In the genomic region with DNA sequence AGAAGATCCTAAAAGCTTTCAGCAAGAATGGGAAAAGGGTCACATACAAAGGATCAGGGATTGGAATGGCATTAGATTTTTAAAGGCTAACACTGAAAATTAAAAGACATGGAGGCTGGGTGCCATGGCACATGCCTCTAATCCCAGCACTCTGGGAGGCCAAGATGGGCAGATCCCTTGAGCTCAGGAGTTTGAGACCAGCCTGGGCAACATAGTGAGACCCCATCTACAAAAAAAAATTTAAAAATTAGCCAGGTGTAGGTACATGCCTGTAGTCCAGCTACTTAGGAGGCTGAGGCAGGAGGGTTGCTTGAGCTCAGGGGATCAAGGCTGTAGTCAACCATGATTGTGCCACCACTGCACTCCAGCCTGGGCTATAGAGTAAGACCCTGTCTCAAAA, we compare ENCODE assay signal across 2 cellular contexts.
TF ChIP-seq lines count a peak whose summit lies in the region.

No MANE protein-coding gene starts in this region.

TF ChIP-seq in HEK293, 187 proteins besides CTCF, POLR2A, EP300 and RAD21:
- TF ChIP-seq ZNF549 (tag by site-specific recombination; IDR thresholded peaks at IDR 0.05) = no peak
- no peak for TF ChIP-seq ZNF274 (IDR thresholded peaks at IDR 0.05; ENCODE audit: low read length)
- TF ChIP-seq ZNF274 (tag by site-specific recombination; IDR thresholded peaks at IDR 0.05; ENCODE audit: borderline replicate concordance) = no peak
- no peak for TF ChIP-seq ZBTB26 (tag by site-specific recombination; optimal IDR thresholded peaks at IDR 0.05)
- TF ChIP-seq ZNF121 (tag by site-specific recombination; IDR thresholded peaks at IDR 0.05) = peak; percentile 85
- TF ChIP-seq, protein P1, sequence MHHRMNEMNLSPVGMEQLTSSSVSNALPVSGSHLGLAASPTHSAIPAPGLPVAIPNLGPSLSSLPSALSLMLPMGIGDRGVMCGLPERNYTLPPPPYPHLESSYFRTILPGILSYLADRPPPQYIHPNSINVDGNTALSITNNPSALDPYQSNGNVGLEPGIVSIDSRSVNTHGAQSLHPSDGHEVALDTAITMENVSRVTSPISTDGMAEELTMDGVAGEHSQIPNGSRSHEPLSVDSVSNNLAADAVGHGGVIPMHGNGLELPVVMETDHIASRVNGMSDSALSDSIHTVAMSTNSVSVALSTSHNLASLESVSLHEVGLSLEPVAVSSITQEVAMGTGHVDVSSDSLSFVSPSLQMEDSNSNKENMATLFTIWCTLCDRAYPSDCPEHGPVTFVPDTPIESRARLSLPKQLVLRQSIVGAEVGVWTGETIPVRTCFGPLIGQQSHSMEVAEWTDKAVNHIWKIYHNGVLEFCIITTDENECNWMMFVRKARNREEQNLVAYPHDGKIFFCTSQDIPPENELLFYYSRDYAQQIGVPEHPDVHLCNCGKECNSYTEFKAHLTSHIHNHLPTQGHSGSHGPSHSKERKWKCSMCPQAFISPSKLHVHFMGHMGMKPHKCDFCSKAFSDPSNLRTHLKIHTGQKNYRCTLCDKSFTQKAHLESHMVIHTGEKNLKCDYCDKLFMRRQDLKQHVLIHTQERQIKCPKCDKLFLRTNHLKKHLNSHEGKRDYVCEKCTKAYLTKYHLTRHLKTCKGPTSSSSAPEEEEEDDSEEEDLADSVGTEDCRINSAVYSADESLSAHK (tag by site-specific recombination; IDR thresholded peaks at IDR 0.05) = no peak
TF ChIP-seq in HEK293: peak in this region for 1.

TF ChIP-seq in K562, 482 proteins besides CTCF, POLR2A, EP300 and RAD21:
- TF ChIP-seq ARID1B (IDR thresholded peaks at IDR 0.05) = no peak
- TF ChIP-seq ZNF121 (CRISPR knock-in tag; conservative IDR thresholded peaks at IDR 0.05) = peak; percentile 86
